ENCODE assay signal across 2 cellular contexts in the genomic region with DNA sequence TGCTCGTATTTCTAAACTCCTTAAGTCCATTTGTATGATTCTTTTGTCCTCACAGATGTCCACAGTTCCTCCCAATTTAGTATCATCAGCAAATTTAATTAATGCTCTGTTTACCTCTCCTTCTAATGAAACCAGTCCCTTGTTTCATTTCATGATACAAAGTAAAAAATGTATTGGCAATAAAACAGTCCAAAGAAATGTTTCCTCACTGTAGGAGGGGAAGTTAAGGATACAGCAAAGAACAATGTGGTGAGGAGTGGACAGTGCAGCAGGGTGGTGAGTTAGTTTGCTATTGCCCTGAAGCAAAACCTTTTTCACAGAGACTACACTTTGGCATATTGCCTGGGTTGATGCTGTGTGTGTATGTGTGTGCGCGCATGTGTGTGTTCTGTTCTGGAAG.
A peak's percentile ranks its signal among the peaks of the same experiment; 100 is the strongest.
TF ChIP-seq lines count a peak whose summit lies in the region.

No MANE protein-coding gene starts in this region.

TF ChIP-seq in IMR-90, 13 proteins besides CTCF, POLR2A, EP300 and RAD21:
- TF ChIP-seq SMC3 (IDR thresholded peaks at IDR 0.05; ENCODE audit: low read depth, low read length) (no peak), MAFK (IDR thresholded peaks at IDR 0.05; ENCODE audit: low read depth, low read length) (peak; percentile 33; the same call in 1 of the 2 replicates), FOS (IDR thresholded peaks at IDR 0.05; ENCODE audit: low read depth, low read length) (no peak), MAZ (IDR thresholded peaks at IDR 0.05; ENCODE audit: borderline replicate concordance, low read depth, low read length) (no peak), MXI1 (IDR thresholded peaks at IDR 0.05; ENCODE audit: borderline replicate concordance, low read depth, low read length) (no peak), BHLHE40 (IDR thresholded peaks at IDR 0.05; ENCODE audit: low read depth, low read length) (no peak)

TF ChIP-seq in K562, 482 proteins besides CTCF, POLR2A, EP300 and RAD21:
- peak; percentile 63 for TF ChIP-seq ZNF316 (IDR thresholded peaks at IDR 0.05)
- peak; percentile 36; the same call in 1 of the 2 replicates for TF ChIP-seq C11orf30 (IDR thresholded peaks at IDR 0.05; ENCODE audit: low read depth)
- TF ChIP-seq MAFF (IDR thresholded peaks at IDR 0.05; ENCODE audit: low read length) = 0 out of 2 replicates have a peak, but pooled peaks have one; percentile 7
- no peak for TF ChIP-seq ZNF696 (CRISPR knock-in tag; conservative IDR thresholded peaks at IDR 0.05)
- TF ChIP-seq MAFG (tag; conservative IDR thresholded peaks at IDR 0.05) = peak; percentile 42; the same call in 1 of the 2 replicates
